Comparison of ENCODE assay signal across 1 cellular context in genomic region chr1:27563407-27564263, GRCh38.
TF ChIP-seq lines count a peak whose summit lies in the region.

No MANE protein-coding gene starts in this region.

TF ChIP-seq in HepG2, 621 proteins besides CTCF, POLR2A, EP300 and RAD21 (continued from another document and continues in another):
- TF ChIP-seq AKNA (CRISPR knock-in tag; IDR thresholded peaks at IDR 0.05; ENCODE audit: borderline replicate concordance) (no peak), ZSCAN21 (CRISPR knock-in tag; IDR thresholded peaks at IDR 0.05; ENCODE audit: borderline replicate concordance) (peak; percentile 62; the same call in 1 of the 2 replicates), DMTF1 (CRISPR knock-in tag; IDR thresholded peaks at IDR 0.05) (no peak), WIZ (CRISPR knock-in tag; IDR thresholded peaks at IDR 0.05) (no peak), ETV6 (CRISPR knock-in tag; conservative IDR thresholded peaks at IDR 0.05) (peak; percentile 74), NFKB2 (CRISPR knock-in tag; IDR thresholded peaks at IDR 0.05; ENCODE audit: borderline replicate concordance) (no peak), FOXO1 (CRISPR knock-in tag; IDR thresholded peaks at IDR 0.05) (peak; percentile 89), POGK (CRISPR knock-in tag; conservative IDR thresholded peaks at IDR 0.05) (peak; percentile 80), SSRP1 (CRISPR knock-in tag; IDR thresholded peaks at IDR 0.05) (0 out of 2 replicates have a peak, but pooled peaks have one; percentile 79), MLLT10 (CRISPR knock-in tag; IDR thresholded peaks at IDR 0.05) (no peak), ZNF597 (CRISPR knock-in tag; IDR thresholded peaks at IDR 0.05) (no peak), ZNF446 (CRISPR knock-in tag; IDR thresholded peaks at IDR 0.05) (no peak), HCFC1 (IDR thresholded peaks at IDR 0.05; ENCODE audit: low read depth, low read length) (no peak), SMYD3 (CRISPR knock-in tag; IDR thresholded peaks at IDR 0.05) (no peak), EEA1 (CRISPR knock-in tag; IDR thresholded peaks at IDR 0.05; ENCODE audit: borderline replicate concordance) (no peak; the same call in 1 of the 2 replicates), ZBTB34 (CRISPR knock-in tag; IDR thresholded peaks at IDR 0.05) (peak; percentile 96; the same call in 1 of the 2 replicates), HDAC2 (CRISPR knock-in tag; IDR thresholded peaks at IDR 0.05) (peak; percentile 93), RXRA (CRISPR knock-in tag; IDR thresholded peaks at IDR 0.05) (peak; percentile 94), PTBP1 (IDR thresholded peaks at IDR 0.05; ENCODE audit: low read depth, low read length, poor library complexity, severe bottlenecking) (peak; percentile 31), RBFOX2 (IDR thresholded peaks at IDR 0.05; ENCODE audit: low read depth, low read length) (0 out of 2 replicates have a peak, but pooled peaks have one; percentile 22), ZNF280B (CRISPR knock-in tag; IDR thresholded peaks at IDR 0.05; ENCODE audit: borderline replicate concordance) (peak; percentile 69; the same call in 1 of the 2 replicates), TBP (CRISPR knock-in tag; IDR thresholded peaks at IDR 0.05) (0 out of 2 replicates have a peak, but pooled peaks have one; percentile 70), ZNF296 (CRISPR knock-in tag; conservative IDR thresholded peaks at IDR 0.05) (no peak; the same call in 1 of the 2 replicates), TFE3 (CRISPR knock-in tag; IDR thresholded peaks at IDR 0.05) (peak; percentile 78), SYNCRIP (IDR thresholded peaks at IDR 0.05; ENCODE audit: insufficient read depth, low read depth, low read length) (no peak), ATF2 (CRISPR knock-in tag; IDR thresholded peaks at IDR 0.05) (peak; percentile 77), ZNF784 (CRISPR knock-in tag; IDR thresholded peaks at IDR 0.05; ENCODE audit: borderline replicate concordance) (no peak), FOXP1 (IDR thresholded peaks at IDR 0.05) (no peak), FOXP1 (CRISPR knock-in tag; IDR thresholded peaks at IDR 0.05) (peak; percentile 77), ZNF609 (CRISPR knock-in tag; IDR thresholded peaks at IDR 0.05; ENCODE audit: borderline replicate concordance) (peak; percentile 87), NR0B2 (CRISPR knock-in tag; IDR thresholded peaks at IDR 0.05) (0 out of 2 replicates have a peak, but pooled peaks have one; percentile 14)
